ENCODE assay signal across 22 cellular contexts in the genomic region with DNA sequence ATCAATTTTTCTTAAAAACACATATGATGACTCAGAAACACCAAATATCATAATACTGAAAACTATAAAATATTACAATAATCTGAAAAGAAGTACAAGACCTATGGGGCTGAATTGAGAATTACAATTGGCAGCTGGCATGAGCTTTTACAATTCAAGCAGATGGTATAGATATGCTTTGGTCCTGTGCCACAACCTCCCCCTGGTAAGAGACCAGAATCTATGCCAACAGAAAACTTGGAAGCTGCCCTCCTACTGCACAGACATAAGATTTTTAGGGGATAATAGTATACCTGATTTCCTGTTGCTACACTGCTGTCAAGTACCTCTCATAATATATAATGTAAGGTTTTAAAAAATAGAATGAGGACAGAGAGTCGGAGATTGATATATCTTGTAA. TPM values are rescaled to one million over a fixed set of nuclear protein-coding genes. Genes with fewer than 3 reads are reported as not detected.
DNase-seq lines count a peak whose midpoint lies in the region; ATAC-seq, FAIRE-seq and TF ChIP-seq lines count a peak whose summit lies in the region.
"Had no signal": no experiment of that assay in that cellular context is flagged by ENCODE, and none has a peak within 500 bp of the region (broad histone marks: within the 10 kb centered on the region; RNA-seq: fewer than 3 reads in every experiment).

No MANE protein-coding gene starts in this region.

- FAIRE-seq in D721Med (lab: Jason Lieb, UNC) = peak; percentile 6
- FAIRE-seq: GM12878, H1 had no signal

- H3K27ac ChIP-seq in right atrium auricular region = no peak overlapping the region
- H3K27ac ChIP-seq: BLaER1, KMS-11 had no signal

- no peak for ATAC-seq in GM21723 (IDR thresholded peaks at IDR 0.05; ENCODE audit: unreplicated experiment)
- ATAC-seq: GM12878 had no signal

- no peak overlapping the region for H3K4me3 ChIP-seq in right atrium auricular region
- H3K4me3 ChIP-seq: BLaER1, GM12878 had no signal

- TF ChIP-seq CTCF in D721Med (IDR thresholded peaks at IDR 0.05; ENCODE audit: insufficient read depth, missing control alignments) (no peak), right atrium auricular region (IDR thresholded peaks at IDR 0.05) (no peak)

- H3K36me3 ChIP-seq in right atrium auricular region = no peaks in the 10 kb centered on the region
- H3K36me3 ChIP-seq: BLaER1 had no signal

- H3K27me3 ChIP-seq in right atrium auricular region = no peaks in the 10 kb centered on the region
- H3K27me3 ChIP-seq: BLaER1 had no signal

- no peaks in the 10 kb centered on the region for H3K9me3 ChIP-seq in right atrium auricular region
- H3K9me3 ChIP-seq: BLaER1, SK-N-SH had no signal

- DNase-seq in D721Med (ENCODE audit: insufficient read length, low spot score) (no peak), NCI-H1105 (lab: John Stamatoyannopoulos, UW) (peak; percentile 15), NCI-H2171 (lab: John Stamatoyannopoulos, UW) (peak; percentile 30), cerebellar cortex (ENCODE audit: low spot score) (peak; percentile 54), right atrium auricular region (ENCODE audit: low spot score) (no peak), hepatic stellate cell (ENCODE audit: low spot score) (no peak)
- DNase-seq: CD4-positive, CD25-positive, alpha-beta regulatory T cell; GDM1; HCEC 1CT; IMR-90; MM.1S; NCI-H1436 treated with DMSO at 0.1 percent for 48 hours; NCI-H2029; NCI-H526 treated with DMSO at 0.1 percent for 48 hours; SK-N-SH; SW 1271 had no signal

- H3K4me1 ChIP-seq in right atrium auricular region = no peaks in the 10 kb centered on the region
- H3K4me1 ChIP-seq: BLaER1 had no signal

RNA-seq across cellular contexts. Expression of a gene that starts 46.8 kb away (rescaled TPM):
- total RNA-seq in right atrium auricular region = not detected
- total RNA-seq: A172; CD4-positive, CD25-positive, alpha-beta regulatory T cell; GM12878; IMR-90 had no signal

Comparison
In these comparisons a context has a peak if more than half of its experiments do, and no peak if none do; other contexts are left out.
1. DNase-seq: peak in NCI-H1105 (single experiment), NCI-H2171 (single experiment) and cerebellar cortex (single experiment); none in D721Med (single experiment), right atrium auricular region (single experiment) and hepatic stellate cell (single experiment).